22 cellular contexts compared by ENCODE assay signal in the genomic region with DNA sequence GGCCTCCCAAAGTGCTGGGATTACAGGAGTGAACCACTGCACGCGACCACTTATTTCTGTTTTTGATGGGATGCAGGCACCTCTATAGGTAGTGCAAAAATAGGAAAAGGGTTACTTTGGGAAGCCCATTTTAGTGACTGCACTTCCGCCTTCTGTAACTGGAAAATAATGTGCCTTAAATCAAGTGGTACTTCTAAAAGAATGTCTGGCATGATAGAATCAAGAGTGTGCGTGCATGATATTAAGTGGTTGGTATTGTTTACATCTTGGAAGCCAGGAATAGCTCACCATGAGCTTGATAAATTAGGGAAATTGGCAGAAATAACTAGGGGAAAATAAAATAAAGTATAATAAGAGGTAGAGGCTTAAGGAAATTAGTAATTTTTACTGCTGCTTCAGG.
"Had no signal": no experiment of that assay in that cellular context is flagged by ENCODE, and none has a peak within 500 bp of the region (broad histone marks: within the 10 kb centered on the region; RNA-seq: fewer than 3 reads in every experiment).

No MANE protein-coding gene starts in this region.

- H3K27ac ChIP-seq: body of pancreas, cardiac muscle cell, gastrocnemius medialis, heart left ventricle, spleen, thyroid gland had no signal

- H3K4me3 Mint-ChIP-seq: activated naive CD4-positive, alpha-beta T cell treated with anti-CD3 and anti-CD28 coated beads for 36 hours; activated naive CD8-positive, alpha-beta T cell treated with anti-CD3 and anti-CD28 coated beads, Interleukin-2, amount 10 ng/mL, durations not matched to agents 7 days and 5 days; activated T-cell treated with anti-CD3 and anti-CD28 coated beads, Interleukin-2, amount 50 U/mL, for 4 hours; natural killer cell had no signal

- H3K36me3 ChIP-seq: cardiac muscle cell, gastrocnemius medialis, heart left ventricle, spleen, thyroid gland had no signal

- H3K36me3 Mint-ChIP-seq: activated naive CD8-positive, alpha-beta T cell treated with anti-CD3 and anti-CD28 coated beads, Interleukin-2, amount 10 ng/mL, durations not matched to agents 7 days and 5 days; natural killer cell had no signal

- H3K27me3 ChIP-seq: body of pancreas, cardiac muscle cell, gastrocnemius medialis, heart left ventricle, spleen, thyroid gland had no signal

- H3K27me3 Mint-ChIP-seq: activated naive CD8-positive, alpha-beta T cell treated with anti-CD3 and anti-CD28 coated beads, Interleukin-2, amount 10 ng/mL, durations not matched to agents 7 days and 5 days; progenitor cell of endocrine pancreas had no signal

- H3K4me1 Mint-ChIP-seq: activated naive CD8-positive, alpha-beta T cell treated with anti-CD3 and anti-CD28 coated beads, Interleukin-2, amount 10 ng/mL, durations not matched to agents 7 days and 5 days; natural killer cell had no signal

- H3K27ac Mint-ChIP-seq: activated naive CD4-positive, alpha-beta T cell treated with anti-CD3 and anti-CD28 coated beads for 36 hours; activated naive CD8-positive, alpha-beta T cell treated with anti-CD3 and anti-CD28 coated beads, Interleukin-2, amount 10 ng/mL, durations not matched to agents 7 days and 5 days; natural killer cell; progenitor cell of endocrine pancreas had no signal

- H3K4me3 ChIP-seq: body of pancreas, cardiac muscle cell, gastrocnemius medialis, heart left ventricle, lung, spleen, thyroid gland had no signal

- H3K9me3 Mint-ChIP-seq: activated naive CD4-positive, alpha-beta T cell treated with anti-CD3 and anti-CD28 coated beads for 36 hours; activated naive CD8-positive, alpha-beta T cell treated with anti-CD3 and anti-CD28 coated beads, Interleukin-2, amount 10 ng/mL, durations not matched to agents 7 days and 5 days; activated T-cell treated with anti-CD3 and anti-CD28 coated beads, Interleukin-2, amount 50 U/mL, for 4 hours had no signal

- H3K4me1 ChIP-seq: body of pancreas, gastrocnemius medialis, heart left ventricle, spleen, thyroid gland had no signal

- H3K9me3 ChIP-seq: body of pancreas, gastrocnemius medialis, thyroid gland had no signal

- DNase-seq: activated CD4-positive, alpha-beta T cell treated with anti-CD3 and anti-CD28 coated beads for 1 hour; activated CD4-positive, alpha-beta T cell treated with anti-CD3 and anti-CD28 coated beads, Interleukin-2, amount 50 U/mL, for 4 hours; activated CD8-positive, alpha-beta memory T cell treated with anti-CD3 and anti-CD28 coated beads, Interleukin-2, amount 50 U/mL, for 48 hours; activated naive CD4-positive, alpha-beta T cell treated with anti-CD3 and anti-CD28 coated beads for 36 hours; activated naive CD8-positive, alpha-beta T cell treated with anti-CD3 and anti-CD28 coated beads, Interleukin-2, amount 10 ng/mL, durations not matched to agents 7 days and 5 days; activated T-cell treated with anti-CD3 and anti-CD28 coated beads, Interleukin-2, amount 50 U/mL, for 4 hours; amygdala; body of pancreas; gastrocnemius medialis; heart left ventricle; islet precursor cell; left colon; natural killer cell; retina; spleen; stimulated activated CD4-positive, alpha-beta T cell treated with anti-CD3 and anti-CD28 coated beads, Interleukin-4, amount 100 ng/mL, for 24 hours; stimulated activated naive CD4-positive, alpha-beta T cell treated with Interleukin-2 at 50 U/mL for 16 hours; T-helper 9 cell; thyroid gland had no signal

- ATAC-seq: activated T-cell treated with anti-CD3 and anti-CD28 coated beads, Interleukin-2, amount 50 U/mL, for 4 hours; body of pancreas; gastrocnemius medialis; heart left ventricle; left colon; natural killer cell had no signal
